Comparison of ENCODE assay signal across 32 cellular contexts in the genomic region with DNA sequence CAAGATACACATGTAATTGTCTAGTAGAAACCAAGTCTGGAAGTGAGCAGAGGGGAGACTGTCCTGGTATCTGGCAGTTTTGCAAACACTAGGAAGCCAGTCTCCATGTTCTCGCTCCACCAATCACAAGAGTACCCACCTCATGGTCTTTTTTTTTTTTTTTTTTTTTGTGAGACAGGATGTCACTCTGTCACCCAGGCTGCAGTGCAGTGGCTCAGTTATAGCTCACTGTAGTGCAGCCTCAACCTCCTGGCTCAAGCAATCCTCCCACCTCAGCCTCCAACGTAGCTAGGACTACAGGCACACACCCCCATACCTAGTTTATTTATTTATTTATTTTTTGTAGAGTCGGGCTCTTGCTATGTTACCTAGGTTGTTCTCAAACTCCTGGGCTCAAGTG.
DNase-seq lines count a peak whose midpoint lies in the region; ATAC-seq and TF ChIP-seq lines count a peak whose summit lies in the region.
"Had no signal": no experiment of that assay in that cellular context is flagged by ENCODE, and none has a peak within 500 bp of the region (broad histone marks: within the 10 kb centered on the region; RNA-seq: fewer than 3 reads in every experiment).

No MANE protein-coding gene starts in this region.

- H3K27me3 Mint-ChIP-seq in activated CD8-positive, alpha-beta T cell treated with anti-CD3 and anti-CD28 coated beads, Interleukin-2, amount 10 ng/mL, durations not matched to agents 7 days and 5 days (ENCODE audit: low read depth), result no peaks in the 10 kb centered on the region
- no peaks in the 10 kb centered on the region for H3K27me3 Mint-ChIP-seq in activated CD8-positive, alpha-beta T cell treated with anti-CD3 and anti-CD28 coated beads for 36 hours
- no peaks in the 10 kb centered on the region for H3K27me3 Mint-ChIP-seq in activated naive CD4-positive, alpha-beta T cell treated with anti-CD3 and anti-CD28 coated beads for 36 hours (ENCODE audit: low read depth)
- H3K27me3 Mint-ChIP-seq: B cell; CD4-positive, alpha-beta T cell; CD8-positive, alpha-beta memory T cell had no signal

- H4K20me1 ChIP-seq in DND-41 (ENCODE audit: insufficient read depth, low read length), result no peaks in the 10 kb centered on the region
- H4K20me1 ChIP-seq: BLaER1; BLaER1 treated with 17β-estradiol and CSF1 and Interleukin-3, amounts not matched to agents 10 nM and 100 nM had no signal

- H3K9ac ChIP-seq in DND-41 (ENCODE audit: low read depth, low read length), result no peak overlapping the region
- H3K9ac ChIP-seq: BLaER1; BLaER1 treated with 17β-estradiol and CSF1 and Interleukin-3, amounts not matched to agents 10 nM and 100 nM had no signal

- H3K4me3 Mint-ChIP-seq in activated CD8-positive, alpha-beta T cell treated with anti-CD3 and anti-CD28 coated beads, Interleukin-2, amount 10 ng/mL, durations not matched to agents 7 days and 5 days, result no peak overlapping the region
- no peak overlapping the region for H3K4me3 Mint-ChIP-seq in activated CD8-positive, alpha-beta T cell treated with anti-CD3 and anti-CD28 coated beads for 36 hours
- no peak overlapping the region for H3K4me3 Mint-ChIP-seq in activated naive CD4-positive, alpha-beta T cell treated with anti-CD3 and anti-CD28 coated beads for 36 hours
- H3K4me3 Mint-ChIP-seq: B cell; CD14-positive monocyte; CD4-positive, alpha-beta memory T cell; CD4-positive, alpha-beta T cell; CD4-positive, CD25-positive, alpha-beta regulatory T cell; CD8-positive, alpha-beta T cell had no signal

- H2AFZ ChIP-seq in DND-41 (ENCODE audit: low read depth, low read length), result no peak overlapping the region

- H3K36me3 Mint-ChIP-seq in activated CD8-positive, alpha-beta T cell treated with anti-CD3 and anti-CD28 coated beads, Interleukin-2, amount 10 ng/mL, durations not matched to agents 7 days and 5 days (ENCODE audit: low read depth), result peaks cover 5% of the 10 kb centered on the region
- H3K36me3 Mint-ChIP-seq in activated CD8-positive, alpha-beta T cell treated with anti-CD3 and anti-CD28 coated beads for 36 hours (ENCODE audit: low read depth), result peaks cover 5% of the 10 kb centered on the region
- H3K36me3 Mint-ChIP-seq in activated naive CD4-positive, alpha-beta T cell treated with anti-CD3 and anti-CD28 coated beads for 36 hours (ENCODE audit: low read depth), result no peaks in the 10 kb centered on the region
- peaks cover 0 to 6% of the 10 kb centered on the region in 2 donors for H3K36me3 Mint-ChIP-seq in activated naive CD4-positive, alpha-beta T cell treated with anti-CD3 and anti-CD28 coated beads, Interleukin-2, amount 50 U/mL, for 72 hours
- H3K36me3 Mint-ChIP-seq: CD14-positive monocyte; CD4-positive, alpha-beta memory T cell; CD4-positive, CD25-positive, alpha-beta regulatory T cell; CD8-positive, alpha-beta memory T cell; CD8-positive, alpha-beta T cell had no signal

- no peaks in the 10 kb centered on the region for H3K27me3 ChIP-seq in DND-41 (ENCODE audit: insufficient read depth, low read length, poor library complexity)
- H3K27me3 ChIP-seq: BE2C; BLaER1; BLaER1 treated with 17β-estradiol and CSF1 and Interleukin-3, amounts not matched to agents 10 nM and 100 nM had no signal

- H3K4me3 ChIP-seq in DND-41 (ENCODE audit: low read depth in 1 of 2, low read length in 2 of 2), result no peak overlapping the region
- H3K4me3 ChIP-seq: A549; BLaER1; BLaER1 treated with 17β-estradiol and CSF1 and Interleukin-3, amounts not matched to agents 10 nM and 100 nM had no signal

- TF ChIP-seq CTCF in activated CD8-positive, alpha-beta T cell treated with anti-CD3 and anti-CD28 coated beads for 36 hours (IDR thresholded peaks at IDR 0.05), result no peak
- no peak for TF ChIP-seq CTCF in DND-41 (IDR thresholded peaks at IDR 0.05; ENCODE audit: borderline replicate concordance, extremely low read depth, low read length, poor library complexity, severe bottlenecking)

- DNase-seq in activated CD8-positive, alpha-beta T cell treated with anti-CD3 and anti-CD28 coated beads, Interleukin-2, amount 10 ng/mL, durations not matched to agents 7 days and 5 days, result no peak
- no peak for DNase-seq in activated CD8-positive, alpha-beta T cell treated with anti-CD3 and anti-CD28 coated beads for 36 hours
- peak; percentile 18 for DNase-seq in activated naive CD4-positive, alpha-beta T cell treated with anti-CD3 and anti-CD28 coated beads for 36 hours
- no peak for DNase-seq in activated naive CD4-positive, alpha-beta T cell treated with anti-CD3 and anti-CD28 coated beads, Interleukin-2, amount 50 U/mL, for 72 hours (ENCODE audit: low spot score in 2 of 2)
- DNase-seq in DND-41, result peak; percentile 20
- DNase-seq: 8988T; ACHN; AML-193; BE2C; C1 segment of cervical spinal cord; Caco-2; Calu3; CD4-positive, alpha-beta memory T cell; CD4-positive, alpha-beta T cell; CD8-positive, alpha-beta memory T cell; CD8-positive, alpha-beta T cell; COR-L47; DMS 273 treated with DMSO at 0.1 percent for 48 hours; DMS153; DMS53; DMS79; DMS79 treated with DMSO at 0.1 percent for 48 hours; EL had no signal

- POLR2A ChIA-PET in activated CD8-positive, alpha-beta T cell treated with anti-CD3 and anti-CD28 coated beads, Interleukin-2, amount 10 ng/mL, durations not matched to agents 7 days and 5 days (lab: Charles Lee), result interaction anchor here (1.1 kb wide), 1 partner anchor 255 kb away, joined by 3 read pairs; no protein-coding TSS in a partner anchor
- POLR2A ChIA-PET in activated CD8-positive, alpha-beta T cell treated with anti-CD3 and anti-CD28 coated beads for 36 hours (lab: Charles Lee), result interaction anchor here (0.8 to 1.0 kb wide), 2 partner anchors 133 to 146 kb away, joined by 3 read pairs; no protein-coding TSS in a partner anchor

- no peaks in the 10 kb centered on the region for H3K36me3 ChIP-seq in DND-41 (ENCODE audit: insufficient read depth, low read length)
- H3K36me3 ChIP-seq: BE2C; BLaER1; BLaER1 treated with 17β-estradiol and CSF1 and Interleukin-3, amounts not matched to agents 10 nM and 100 nM had no signal

- H3K9me3 Mint-ChIP-seq in activated CD8-positive, alpha-beta T cell treated with anti-CD3 and anti-CD28 coated beads, Interleukin-2, amount 10 ng/mL, durations not matched to agents 7 days and 5 days (ENCODE audit: insufficient read depth), result no peaks in the 10 kb centered on the region
- peaks cover 3% of the 10 kb centered on the region for H3K9me3 Mint-ChIP-seq in activated CD8-positive, alpha-beta T cell treated with anti-CD3 and anti-CD28 coated beads for 36 hours
- no peaks in the 10 kb centered on the region for H3K9me3 Mint-ChIP-seq in activated naive CD4-positive, alpha-beta T cell treated with anti-CD3 and anti-CD28 coated beads for 36 hours
- peaks cover 6 to 17% of the 10 kb centered on the region in 2 donors for H3K9me3 Mint-ChIP-seq in activated naive CD4-positive, alpha-beta T cell treated with anti-CD3 and anti-CD28 coated beads, Interleukin-2, amount 50 U/mL, for 72 hours
- H3K9me3 Mint-ChIP-seq: CD4-positive, alpha-beta T cell; CD8-positive, alpha-beta memory T cell; CD8-positive, alpha-beta T cell had no signal

- no peak for ATAC-seq in activated CD8-positive, alpha-beta T cell treated with anti-CD3 and anti-CD28 coated beads, Interleukin-2, amount 10 ng/mL, durations not matched to agents 7 days and 5 days
- no peak for ATAC-seq in activated CD8-positive, alpha-beta T cell treated with anti-CD3 and anti-CD28 coated beads for 36 hours
- ATAC-seq in activated naive CD4-positive, alpha-beta T cell treated with anti-CD3 and anti-CD28 coated beads, Interleukin-2, amount 50 U/mL, for 72 hours, result no peak
- ATAC-seq in DND-41 (ENCODE audit: insufficient read depth, low read depth), result peak; percentile 62; the same call in 2 of the 3 replicates
- no peak for ATAC-seq in HG02571 (IDR thresholded peaks at IDR 0.05; ENCODE audit: unreplicated experiment)
- ATAC-seq: A549; CD8-positive, alpha-beta T cell had no signal

- H3K4me1 ChIP-seq in DND-41 (ENCODE audit: insufficient read depth, low read length), result no peaks in the 10 kb centered on the region
- H3K4me1 ChIP-seq: A549, Caco-2 had no signal

- no peaks in the 10 kb centered on the region for H3K79me2 ChIP-seq in DND-41 (ENCODE audit: insufficient read depth, low read length)

- intact Hi-C loops in activated CD8-positive, alpha-beta T cell treated with anti-CD3 and anti-CD28 coated beads for 36 hours (cut with micrococcal nuclease), result loop anchor here (5.0 to 10.0 kb wide), 3 partner anchors 43 to 591 kb away; no protein-coding TSS in a partner anchor
- intact Hi-C loops in activated naive CD4-positive, alpha-beta T cell treated with anti-CD3 and anti-CD28 coated beads for 36 hours (cut with micrococcal nuclease), result loop anchor here (5.0 kb wide), 3 partner anchors 253 to 738 kb away; no protein-coding TSS in a partner anchor

- H3K27ac ChIP-seq in DND-41 (ENCODE audit: low read length), result no peak overlapping the region
- H3K27ac ChIP-seq: 22Rv1, A549, BLaER1, C4-2B had no signal

- CTCF ChIA-PET in activated CD8-positive, alpha-beta T cell treated with anti-CD3 and anti-CD28 coated beads, Interleukin-2, amount 10 ng/mL, durations not matched to agents 7 days and 5 days (lab: Charles Lee), result interaction anchor here (1.2 to 2.9 kb wide), 3 partner anchors 44 to 414 kb away, joined by 4 to 14 read pairs (median 6); no protein-coding TSS in a partner anchor
- CTCF ChIA-PET in activated CD8-positive, alpha-beta T cell treated with anti-CD3 and anti-CD28 coated beads for 36 hours (lab: Charles Lee), result interaction anchor here (1.1 to 1.7 kb wide), 2 partner anchors 132 to 165 kb away, joined by 3 read pairs; no protein-coding TSS in a partner anchor
- CTCF ChIA-PET in activated naive CD4-positive, alpha-beta T cell treated with anti-CD3 and anti-CD28 coated beads for 36 hours (lab: Charles Lee), result interaction anchor here (0.6 to 2.9 kb wide), 5 partner anchors 164 to 725 kb away, joined by 3 to 9 read pairs (median 4); no protein-coding TSS in a partner anchor

- no peaks in the 10 kb centered on the region for H3K9me3 ChIP-seq in DND-41 (ENCODE audit: insufficient read depth, low read length, severe bottlenecking)
- H3K9me3 ChIP-seq: A549, BE2C, BLaER1, Caco-2 had no signal

- no peak overlapping the region for H3K4me2 ChIP-seq in DND-41 (ENCODE audit: insufficient read depth, low read length)
- H3K4me2 ChIP-seq: A549, BLaER1 had no signal

- H3K4me1 Mint-ChIP-seq in activated CD8-positive, alpha-beta T cell treated with anti-CD3 and anti-CD28 coated beads, Interleukin-2, amount 10 ng/mL, durations not matched to agents 7 days and 5 days (ENCODE audit: low read depth), result peaks cover 21% of the 10 kb centered on the region
- H3K4me1 Mint-ChIP-seq in activated CD8-positive, alpha-beta T cell treated with anti-CD3 and anti-CD28 coated beads for 36 hours (ENCODE audit: low read depth), result peaks cover 18% of the 10 kb centered on the region
- peaks cover 23% of the 10 kb centered on the region for H3K4me1 Mint-ChIP-seq in activated naive CD4-positive, alpha-beta T cell treated with anti-CD3 and anti-CD28 coated beads for 36 hours (ENCODE audit: low read depth)

- H3K27ac Mint-ChIP-seq in activated CD8-positive, alpha-beta T cell treated with anti-CD3 and anti-CD28 coated beads, Interleukin-2, amount 10 ng/mL, durations not matched to agents 7 days and 5 days, result peak overlapping the region; percentile 43
- no peak overlapping the region for H3K27ac Mint-ChIP-seq in activated CD8-positive, alpha-beta T cell treated with anti-CD3 and anti-CD28 coated beads for 36 hours
- no peak overlapping the region for H3K27ac Mint-ChIP-seq in activated naive CD4-positive, alpha-beta T cell treated with anti-CD3 and anti-CD28 coated beads for 36 hours
- H3K27ac Mint-ChIP-seq in activated naive CD4-positive, alpha-beta T cell treated with anti-CD3 and anti-CD28 coated beads, Interleukin-2, amount 50 U/mL, for 72 hours, result no peak overlapping the region
- H3K27ac Mint-ChIP-seq: CD4-positive, alpha-beta T cell; CD8-positive, alpha-beta T cell had no signal

Comparison
In these comparisons a context has a peak if more than half of its experiments do, and no peak if none do; other contexts are left out.
1. DNase-seq: peak in activated naive CD4-positive, alpha-beta T cell treated with anti-CD3 and anti-CD28 coated beads for 36 hours (single experiment) and DND-41 (single experiment); none in activated CD8-positive, alpha-beta T cell treated with anti-CD3 and anti-CD28 coated beads, Interleukin-2, amount 10 ng/mL, durations not matched to agents 7 days and 5 days (single experiment), activated CD8-positive, alpha-beta T cell treated with anti-CD3 and anti-CD28 coated beads for 36 hours (single experiment) and activated naive CD4-positive, alpha-beta T cell treated with anti-CD3 and anti-CD28 coated beads, Interleukin-2, amount 50 U/mL, for 72 hours (0 of 2).